8 cellular contexts compared by ENCODE assay signal in genomic region chr2:73177645-73178255, GRCh38.
DNase-seq lines count a peak whose midpoint lies in the region; ATAC-seq and TF ChIP-seq lines count a peak whose summit lies in the region.

No MANE protein-coding gene starts in this region.

- peak overlapping the region; percentile 49 for H3K4me3 ChIP-seq in LNCaP clone FGC (ENCODE audit: low read depth, low read length)
- peak overlapping the region; percentile 18 for H3K4me3 ChIP-seq in retinal pigment epithelial cell (ENCODE audit: low read length)

- H3K27me3 Mint-ChIP-seq in effector memory CD8-positive, alpha-beta T cell, result peaks cover 28 to 33% of the 10 kb centered on the region in 2 donors

- ATAC-seq in GM18907 (IDR thresholded peaks at IDR 0.05; ENCODE audit: unreplicated experiment) (peak; percentile 5), GM19467 (IDR thresholded peaks at IDR 0.05; ENCODE audit: unreplicated experiment) (no peak), GM21528 (IDR thresholded peaks at IDR 0.05; ENCODE audit: low FRiP score, unreplicated experiment) (no peak), HG03460 (IDR thresholded peaks at IDR 0.05; ENCODE audit: unreplicated experiment) (no peak)
- peak; percentile 8 for ATAC-seq in effector memory CD8-positive, alpha-beta T cell (replicated peaks)

- DNase-seq in LNCaP clone FGC (ENCODE audit: low read depth) (no peak), retinal pigment epithelial cell (ENCODE audit: low read depth) (no peak), AG08396 (ENCODE audit: low spot score) (no peak)
- no peak for DNase-seq in effector memory CD8-positive, alpha-beta T cell

- H3K27ac Mint-ChIP-seq in effector memory CD8-positive, alpha-beta T cell, result peak overlapping the region in 1 of 2 donors; percentile 75

- H3K9me3 Mint-ChIP-seq in effector memory CD8-positive, alpha-beta T cell, result no peaks in the 10 kb centered on the region

- peak overlapping the region; percentile 90 to 93 for H3K4me3 Mint-ChIP-seq in effector memory CD8-positive, alpha-beta T cell

- TF ChIP-seq CTCF in LNCaP clone FGC (IDR thresholded peaks at IDR 0.05; ENCODE audit: control insufficient read depth, extremely low read depth, insufficient read depth) (no peak), retinal pigment epithelial cell (conservative IDR thresholded peaks at IDR 0.05; ENCODE audit: low read depth, low read length) (no peak)

- no peaks in the 10 kb centered on the region for H3K36me3 Mint-ChIP-seq in effector memory CD8-positive, alpha-beta T cell (ENCODE audit: insufficient read depth)

- H3K4me1 Mint-ChIP-seq in effector memory CD8-positive, alpha-beta T cell (ENCODE audit: low read depth in 2 of 2), result peaks cover 14 to 16% of the 10 kb centered on the region in 2 donors

Comparison
In these comparisons a context has a peak if more than half of its experiments do, and no peak if none do; other contexts are left out.
1. ATAC-seq: peak in GM18907 (single experiment) and effector memory CD8-positive, alpha-beta T cell (single experiment); none in GM19467 (single experiment), GM21528 (single experiment) and HG03460 (single experiment).